18 cellular contexts compared by ENCODE assay signal in the genomic region with DNA sequence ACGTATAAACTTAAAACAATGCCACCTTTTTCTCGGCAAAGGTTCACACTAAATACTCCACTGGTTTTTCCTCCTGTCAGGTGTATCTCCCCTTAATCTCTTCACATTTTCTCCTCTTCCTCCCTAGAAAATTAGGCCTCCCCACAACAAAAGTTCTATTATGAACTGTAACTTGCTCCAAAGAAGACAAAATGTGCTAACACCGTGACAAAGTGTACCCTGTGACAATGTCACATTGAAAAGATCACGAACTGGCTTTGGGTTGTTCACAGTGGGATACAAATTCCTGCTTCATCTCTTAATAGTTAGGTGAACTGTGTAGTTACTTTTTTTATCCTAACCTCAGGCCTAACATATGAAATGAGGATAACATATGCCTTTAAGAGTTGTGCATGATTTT. TPM values are rescaled to one million over a fixed set of nuclear protein-coding genes. Genes with fewer than 3 reads are reported as not detected.
A peak's percentile ranks its signal among the peaks of the same experiment; 100 is the strongest.
DNase-seq lines count a peak whose midpoint lies in the region; ATAC-seq, FAIRE-seq and TF ChIP-seq lines count a peak whose summit lies in the region.
"Had no signal": no experiment of that assay in that cellular context is flagged by ENCODE, and none has a peak within 500 bp of the region (broad histone marks: within the 10 kb centered on the region; RNA-seq: fewer than 3 reads in every experiment).

No MANE protein-coding gene starts in this region.

- peak overlapping the region; percentile 76 for H3K27ac Mint-ChIP-seq in activated T-cell treated with anti-CD3 and anti-CD28 coated beads, Interleukin-2, amount 50 U/mL, for 72 hours
- H3K27ac Mint-ChIP-seq in activated T-cell treated with anti-CD3 and anti-CD28 coated beads, Interleukin-2, amount 50 U/mL, for 24 hours = no peak overlapping the region
- H3K27ac Mint-ChIP-seq in nephron progenitor cell = peak overlapping the region; percentile 37
- H3K27ac Mint-ChIP-seq: dendritic cell treated with granulocyte-macrophage colony-stimulating factor and Interleukin-4, amounts not matched to agents 40 ng/mL and 50 ng/mL, for 4 days; stimulated activated effector memory CD8-positive, alpha-beta T cell treated with anti-CD3 and anti-CD28 coated beads, Interleukin-12 subunit alpha, Interleukin-12 subunit beta, amount 100 ng/mL, for 72 hours had no signal

- no peak overlapping the region for H4K91ac ChIP-seq in IMR-90 (ENCODE audit: insufficient read depth, low read depth, low read length)

- H3K4me3 ChIP-seq in IMR-90 (ENCODE audit: insufficient read depth, low read depth, low read length) (no peak overlapping the region), GM12878 (peak overlapping the region; percentile 32; the same call in 1 of the 2 replicates), gastroesophageal sphincter (no peak overlapping the region)
- H3K4me3 ChIP-seq: ascending aorta, lower lobe of right lung, vagina had no signal

- no peak overlapping the region for H2BK120ac ChIP-seq in IMR-90 (ENCODE audit: low read depth, low read length)

- intact Hi-C loops in IMR-90 (cut with micrococcal nuclease) = no loop called here
- intact Hi-C loops in GM12878 (cut with micrococcal nuclease; ENCODE audit: unreplicated experiment) = no loop called here

- no peak overlapping the region for H2AK5ac ChIP-seq in IMR-90 (ENCODE audit: low read depth, low read length)

- H3K36me3 Mint-ChIP-seq in activated T-cell treated with anti-CD3 and anti-CD28 coated beads, Interleukin-2, amount 50 U/mL, for 72 hours (ENCODE audit: insufficient read depth in 2 of 2) = peaks cover 4 to 25% of the 10 kb centered on the region in 2 donors
- peaks cover 79% of the 10 kb centered on the region for H3K36me3 Mint-ChIP-seq in activated T-cell treated with anti-CD3 and anti-CD28 coated beads, Interleukin-2, amount 50 U/mL, for 24 hours (ENCODE audit: low read depth)
- H3K36me3 Mint-ChIP-seq in nephron progenitor cell (ENCODE audit: low read depth) = peaks cover 63% of the 10 kb centered on the region

- no peak overlapping the region for H3K4me2 ChIP-seq in IMR-90 (ENCODE audit: low read depth, low read length)
- peak overlapping the region; percentile 46 for H3K4me2 ChIP-seq in GM12878 (ENCODE audit: control insufficient read depth, insufficient read depth)

- peak overlapping the region; percentile 21; the same call in 1 of the 2 replicates for H3K23ac ChIP-seq in IMR-90 (ENCODE audit: low read depth, low read length)

- peaks cover 12% of the 10 kb centered on the region for H3K9me1 ChIP-seq in IMR-90 (ENCODE audit: insufficient read depth, low read length)

- H3K36me3 ChIP-seq in IMR-90 (ENCODE audit: control insufficient read depth, insufficient read depth, low read length) = peaks cover 4% of the 10 kb centered on the region
- peaks cover 0 to 17% of the 10 kb centered on the region in 2 experiments; a peak in 2 of 4 replicates for H3K36me3 ChIP-seq in GM12878 (ENCODE audit: control insufficient read depth in 2 of 2, insufficient read depth in 2 of 2, low read length in 1 of 2)
- peaks cover 0 to 9% of the 10 kb centered on the region in 2 donors for H3K36me3 ChIP-seq in gastroesophageal sphincter
- H3K36me3 ChIP-seq: ascending aorta, lower lobe of right lung, neutrophil, vagina had no signal

- SMC1A ChIA-PET in GM12878 (lab: Charles Lee; ENCODE audit: uncharacterized antibody, unreplicated experiment) = interaction anchor here (1.7 to 3.9 kb wide), 4 partner anchors 11 to 85 kb away, joined by 4 to 25 read pairs (median 14); no protein-coding TSS in a partner anchor

- in situ Hi-C loops in IMR-90 (cut with MboI; ENCODE audit: low sequenced_read_pairs) = no loop called here
- in situ Hi-C loops in GM12878 (cut with MboI) = no loop called here

- no peak overlapping the region for H3K56ac ChIP-seq in IMR-90 (ENCODE audit: extremely low read depth, insufficient read depth, low read length)

- peaks cover 3 to 44% of the 10 kb centered on the region in 2 experiments for H3K79me1 ChIP-seq in IMR-90 (ENCODE audit: low read depth in 1 of 2, low read length in 2 of 2)

- no peak for TF ChIP-seq POLR2A in IMR-90 (IDR thresholded peaks at IDR 0.05; ENCODE audit: low read depth, low read length)
- no peak for TF ChIP-seq POLR2A in GM12878 (IDR thresholded peaks at IDR 0.05; ENCODE audit: low read depth, low read length)
- no peak for TF ChIP-seq POLR2A in gastroesophageal sphincter (IDR thresholded peaks at IDR 0.05)

- no peak for DNase-seq in activated T-cell treated with anti-CD3 and anti-CD28 coated beads, Interleukin-2, amount 50 U/mL, for 72 hours
- DNase-seq in activated T-cell treated with anti-CD3 and anti-CD28 coated beads, Interleukin-2, amount 50 U/mL, for 24 hours = no peak
- no peak for DNase-seq in IMR-90
- DNase-seq in GM12878 (ENCODE audit: low read depth, low spot score) = no peak
- DNase-seq in nephron progenitor cell = no peak
- DNase-seq in foreskin keratinocyte = no peak
- DNase-seq: GDM1, lower lobe of right lung, NCI-H446, OCI-M1 had no signal

- no peak overlapping the region for H4K8ac ChIP-seq in IMR-90 (ENCODE audit: low read depth in 2 of 2, low read length in 2 of 2)

- no peak for ATAC-seq in activated T-cell treated with anti-CD3 and anti-CD28 coated beads, Interleukin-2, amount 50 U/mL, for 72 hours (replicated peaks in 1 of 2)
- ATAC-seq in IMR-90 (ENCODE audit: low read depth) = no peak
- no peak for ATAC-seq in GM12878
- ATAC-seq in GM19328 (IDR thresholded peaks at IDR 0.05; ENCODE audit: unreplicated experiment) = no peak
- ATAC-seq in foreskin keratinocyte = no peak
- no peak for ATAC-seq in gastroesophageal sphincter
- ATAC-seq: lower lobe of right lung; stimulated activated effector memory CD8-positive, alpha-beta T cell treated with anti-CD3 and anti-CD28 coated beads, Interleukin-12 subunit alpha, Interleukin-12 subunit beta, amount 100 ng/mL, for 72 hours had no signal

- no peak overlapping the region for H4K5ac ChIP-seq in IMR-90 (ENCODE audit: low read depth, low read length)

- H2BK15ac ChIP-seq in IMR-90 (ENCODE audit: low read depth, low read length) = no peak overlapping the region

- BruUV-seq in IMR-90 (replicated peaks; lab: Mats Ljungman, UMichigan) = no TSS peak
- BruUV-seq in GM12878 (replicated peaks; lab: Mats Ljungman, UMichigan) = no TSS peak

- no peak overlapping the region for H3K18ac ChIP-seq in IMR-90 (ENCODE audit: low read depth, low read length)

- WGBS in IMR-90 (ENCODE audit: extremely low coverage in 2 of 2, insufficient read length in 1 of 2), 2 experiments = 25% methylated on average over 2 of the region's 4 CpGs; no CpG with 5 or more reads in 1 of the 2 experiments
- 26% methylated on average over 4 of the region's 4 CpGs for WGBS in GM12878 (ENCODE audit: insufficient coverage, insufficient replicate concordance, low lambda C conversion rate, missing lambda C conversion rate)
- 44 to 53% methylated on average over 4 of the region's 4 CpGs for WGBS in gastroesophageal sphincter (ENCODE audit: low coverage in 1 of 2), 2 donors

- dilution Hi-C loops in IMR-90 (cut with HindIII; ENCODE audit: low sequenced_read_pairs, unreplicated experiment) = no loop called here

- TF ChIP-seq CTCF in IMR-90 (conservative IDR thresholded peaks at IDR 0.05; ENCODE audit: low read depth, low read length) = no peak
- TF ChIP-seq CTCF in GM12878 (IDR thresholded peaks at IDR 0.05 in 2 of 3, conservative IDR thresholded peaks at IDR 0.05 in 1 of 3; ENCODE audit: control insufficient read depth in 2 of 3, extremely low read depth in 1 of 3, insufficient read depth in 1 of 3, low read depth in 3 of 3, low read length in 3 of 3) = no peak
- TF ChIP-seq CTCF in nephron progenitor cell (IDR thresholded peaks at IDR 0.05) = no peak
- no peak for TF ChIP-seq CTCF in foreskin keratinocyte (conservative IDR thresholded peaks at IDR 0.05)
- TF ChIP-seq CTCF in gastroesophageal sphincter (IDR thresholded peaks at IDR 0.05) = no peak

- no peak overlapping the region for H2AK9ac ChIP-seq in IMR-90 (replicated peaks; ENCODE audit: low read depth, low read length, poor library complexity)

- no peak overlapping the region for H2BK20ac ChIP-seq in IMR-90 (ENCODE audit: low read depth, low read length)

- POLR2A ChIA-PET in IMR-90 (lab: Charles Lee; ENCODE audit: unreplicated experiment) (interaction anchor here (0.6 kb wide), 1 partner anchor 37 kb away, joined by 11 read pairs; no protein-coding TSS in a partner anchor), GM12878 (lab: Charles Lee) (interaction anchor here (0.8 to 1.0 kb wide), 2 partner anchors 11 to 13 kb away, joined by 3 read pairs; no protein-coding TSS in a partner anchor)

- CTCF ChIA-PET in IMR-90 (lab: Yijun Ruan, JAX) (interaction anchor here (0.9 kb wide), 1 partner anchor 17 kb away, joined by 3 read pairs; no protein-coding TSS in a partner anchor), GM12878 (lab: Yijun Ruan, JAX) (interaction anchor here (1.5 to 3.8 kb wide), 2 partner anchors 83 to 86 kb away, joined by 3 to 26 read pairs; no protein-coding TSS in a partner anchor)

- no peak overlapping the region for H3K4ac ChIP-seq in IMR-90 (ENCODE audit: low read depth, low read length)

- H3K4me1 Mint-ChIP-seq in activated T-cell treated with anti-CD3 and anti-CD28 coated beads, Interleukin-2, amount 50 U/mL, for 72 hours (ENCODE audit: low read depth) = peaks cover 72% of the 10 kb centered on the region
- peaks cover 68% of the 10 kb centered on the region for H3K4me1 Mint-ChIP-seq in activated T-cell treated with anti-CD3 and anti-CD28 coated beads, Interleukin-2, amount 50 U/mL, for 24 hours (ENCODE audit: low read depth)
- peaks cover 34% of the 10 kb centered on the region for H3K4me1 Mint-ChIP-seq in nephron progenitor cell

- H2BK5ac ChIP-seq in IMR-90 (ENCODE audit: low read depth, low read length, poor library complexity, severe bottlenecking) = no peak overlapping the region

- TF ChIP-seq EP300 in GM12878 (IDR thresholded peaks at IDR 0.05; ENCODE audit: borderline replicate concordance in 1 of 2, control insufficient read depth in 1 of 2, low read depth in 2 of 2, low read length in 2 of 2) = no peak
- TF ChIP-seq EP300 in gastroesophageal sphincter (IDR thresholded peaks at IDR 0.05) = no peak

- H3K4me1 ChIP-seq in IMR-90 (ENCODE audit: control insufficient read depth, insufficient read depth, low read length) (peaks cover 5% of the 10 kb centered on the region; the same call in 1 of the 2 replicates), GM12878 (ENCODE audit: control insufficient read depth, insufficient read depth, low read length) (peaks cover 5% of the 10 kb centered on the region), foreskin keratinocyte (peaks cover 11% of the 10 kb centered on the region), gastroesophageal sphincter (peaks cover 3 to 84% (median 16%) of the 10 kb centered on the region in 3 donors)

- no peak overlapping the region for H3K9ac ChIP-seq in IMR-90 (ENCODE audit: low read depth, low read length)
- no peak overlapping the region for H3K9ac ChIP-seq in GM12878 (ENCODE audit: control insufficient read depth, insufficient read depth, low read length)

- H4K20me1 ChIP-seq in IMR-90 (ENCODE audit: insufficient read depth, low read length) = peaks cover 84% of the 10 kb centered on the region
- H4K20me1 ChIP-seq in GM12878 (ENCODE audit: control insufficient read depth, insufficient read depth) = 0 out of 2 replicates have a peak, but pooled peaks cover 3% of the 10 kb centered on the region

- H3K27me3 Mint-ChIP-seq in activated T-cell treated with anti-CD3 and anti-CD28 coated beads, Interleukin-2, amount 50 U/mL, for 72 hours (ENCODE audit: low read depth) = no peaks in the 10 kb centered on the region
- no peaks in the 10 kb centered on the region for H3K27me3 Mint-ChIP-seq in activated T-cell treated with anti-CD3 and anti-CD28 coated beads, Interleukin-2, amount 50 U/mL, for 24 hours
- H3K27me3 Mint-ChIP-seq in nephron progenitor cell (ENCODE audit: low read depth, poor library complexity) = no peaks in the 10 kb centered on the region
- H3K27me3 Mint-ChIP-seq: dendritic cell treated with granulocyte-macrophage colony-stimulating factor and Interleukin-4, amounts not matched to agents 40 ng/mL and 50 ng/mL, for 4 days had no signal

- H3K9me3 Mint-ChIP-seq in activated T-cell treated with anti-CD3 and anti-CD28 coated beads, Interleukin-2, amount 50 U/mL, for 72 hours = no peaks in the 10 kb centered on the region
- no peaks in the 10 kb centered on the region for H3K9me3 Mint-ChIP-seq in activated T-cell treated with anti-CD3 and anti-CD28 coated beads, Interleukin-2, amount 50 U/mL, for 24 hours
- peaks cover 14% of the 10 kb centered on the region for H3K9me3 Mint-ChIP-seq in nephron progenitor cell
- H3K9me3 Mint-ChIP-seq: dendritic cell treated with granulocyte-macrophage colony-stimulating factor and Interleukin-4, amounts not matched to agents 40 ng/mL and 50 ng/mL, for 4 days; stimulated activated effector memory CD8-positive, alpha-beta T cell treated with anti-CD3 and anti-CD28 coated beads, Interleukin-12 subunit alpha, Interleukin-12 subunit beta, amount 100 ng/mL, for 72 hours had no signal

- FAIRE-seq in GM12878 (lab: Jason Lieb, UNC) = no peak
- FAIRE-seq: A204.1 had no signal

- H3K4me3 Mint-ChIP-seq in activated T-cell treated with anti-CD3 and anti-CD28 coated beads, Interleukin-2, amount 50 U/mL, for 72 hours = no peak overlapping the region
- no peak overlapping the region for H3K4me3 Mint-ChIP-seq in activated T-cell treated with anti-CD3 and anti-CD28 coated beads, Interleukin-2, amount 50 U/mL, for 24 hours
- H3K4me3 Mint-ChIP-seq in nephron progenitor cell = no peak overlapping the region
- H3K4me3 Mint-ChIP-seq: dendritic cell treated with granulocyte-macrophage colony-stimulating factor and Interleukin-4, amounts not matched to agents 40 ng/mL and 50 ng/mL, for 4 days; stimulated activated effector memory CD8-positive, alpha-beta T cell treated with anti-CD3 and anti-CD28 coated beads, Interleukin-12 subunit alpha, Interleukin-12 subunit beta, amount 100 ng/mL, for 72 hours had no signal

- H3K79me2 ChIP-seq in GM12878 (ENCODE audit: control insufficient read depth, insufficient read depth, low read length) = peaks cover 85% of the 10 kb centered on the region

- H3K27ac ChIP-seq in IMR-90 (ENCODE audit: insufficient read depth, low read length) = no peak overlapping the region
- no peak overlapping the region for H3K27ac ChIP-seq in GM12878 (ENCODE audit: control insufficient read depth, insufficient read depth)
- H3K27ac ChIP-seq in foreskin keratinocyte = no peak overlapping the region
- no peak overlapping the region for H3K27ac ChIP-seq in gastroesophageal sphincter
- H3K27ac ChIP-seq: ascending aorta, lower lobe of right lung, neutrophil, vagina had no signal

- H3K9me3 ChIP-seq in IMR-90 (ENCODE audit: control insufficient read depth, insufficient read depth, low read length) (no peaks in the 10 kb centered on the region), GM12878 (replicated peaks; ENCODE audit: control insufficient read depth, insufficient read depth, low read length) (no peaks in the 10 kb centered on the region), gastroesophageal sphincter (no peaks in the 10 kb centered on the region)
- H3K9me3 ChIP-seq: ascending aorta, lower lobe of right lung, neutrophil, vagina had no signal

- H3K27me3 ChIP-seq in IMR-90 (ENCODE audit: control insufficient read depth, insufficient read depth, low read length) (no peaks in the 10 kb centered on the region), GM12878 (replicated peaks in 1 of 2; ENCODE audit: control insufficient read depth in 2 of 2, insufficient read depth in 2 of 2, low read length in 1 of 2) (no peaks in the 10 kb centered on the region), foreskin keratinocyte (no peaks in the 10 kb centered on the region), gastroesophageal sphincter (no peaks in the 10 kb centered on the region)
- H3K27me3 ChIP-seq: ascending aorta, neutrophil, vagina had no signal

- TF ChIP-seq RAD21 in IMR-90 (IDR thresholded peaks at IDR 0.05; ENCODE audit: low read length) (no peak), GM12878 (IDR thresholded peaks at IDR 0.05; ENCODE audit: insufficient read depth, low read depth, low read length) (no peak)

- no peak overlapping the region for H2AFZ ChIP-seq in IMR-90 (replicated peaks; ENCODE audit: low read length, poor library complexity)
- no peak overlapping the region for H2AFZ ChIP-seq in GM12878 (ENCODE audit: control insufficient read depth, low read depth, low read length)

- RAD21 ChIA-PET in GM12878 (lab: Charles Lee; ENCODE audit: unreplicated experiment) = interaction anchor here (1.4 to 1.7 kb wide), 2 partner anchors 32 to 156 kb away, joined by 4 to 6 read pairs; no protein-coding TSS in a partner anchor

- H3K14ac ChIP-seq in IMR-90 (replicated peaks; ENCODE audit: low read depth, low read length) = no peak overlapping the region

RNA-seq across cellular contexts. Expression of gene NUCKS1, which starts 6.0 kb away (rescaled TPM):
- 100 to 1,000 TPM; 192 to 257 TPM for total RNA-seq in activated T-cell treated with anti-CD3 and anti-CD28 coated beads, Interleukin-2, amount 50 U/mL, for 72 hours
- total RNA-seq in IMR-90 (2012; rRNA removed) = 103 and 179 TPM in 2 replicates
- 29.0 and 37.9 TPM in 2 replicates for polyA plus RNA-seq in IMR-90 (2012; rRNA removed)
- polyA plus RNA-seq in IMR-90 (2012; cell fraction: cytosol; rRNA removed) = 6.9 and 7.8 TPM in 2 replicates
- polyA plus RNA-seq in IMR-90 (2012; cell fraction: nucleus; rRNA removed; ENCODE audit: low replicate concordance) = 1.9 and 13.9 TPM in 2 replicates
- total RNA-seq in GM12878 (2013; cell fraction: nucleolus; rRNA removed) = 43.7 and 102 TPM in 2 replicates
- total RNA-seq in GM12878 (2014; rRNA removed) = 55.4 and 81.8 TPM in 2 replicates
- 127 and 135 TPM in 2 replicates for total RNA-seq in GM12878 (2014; rRNA removed; fragmentation: Illumina TruSeq; extraction: Trizol)
- 126 and 133 TPM in 2 replicates for total RNA-seq in GM12878 (2021)
- polyA plus RNA-seq in GM12878 (2011; ENCODE audit: low read depth) = 21.8 TPM
- 68.3 and 124 TPM in 2 replicates for polyA plus RNA-seq in GM12878 (2011; rRNA removed)
- polyA plus RNA-seq in GM12878 (2011; cell fraction: cytosol; rRNA removed) = 25.5 and 27.9 TPM in 2 replicates
- polyA plus RNA-seq in GM12878 (2011; cell fraction: nucleus; rRNA removed) = 14.5 and 18.7 TPM in 2 replicates
- 39.6 and 47.4 TPM in 2 replicates for polyA plus RNA-seq in GM12878 (2012)
- 98.4 and 130 TPM in 2 replicates for polyA plus RNA-seq in GM12878 (2014; fragmentation: Illumina TruSeq; extraction: Trizol)
- 10 to 100 TPM; 40.5 to 41.7 TPM for polyA plus RNA-seq in GM12878 (2014; fragmentation: Nextera tagmentation; extraction: Ambion mirVana)
- 47.3 and 60.3 TPM in 2 replicates for polyA plus RNA-seq in GM12878 (2014; rRNA removed)
- 10 to 100 TPM; 53.5 to 55.7 TPM for polyA plus RNA-seq in GM12878 (2016; fragmentation: Nextera tagmentation; extraction: Ambion mirVana)
- 63.1 and 97.2 TPM in 2 replicates for polyA minus RNA-seq in GM12878 (2011; rRNA and poly(A)+ RNA removed)
- 28.1 and 33.3 TPM in 2 replicates for polyA minus RNA-seq in GM12878 (2011; cell fraction: cytosol; rRNA and poly(A)+ RNA removed)
- 29.3 and 34.8 TPM in 2 replicates for polyA minus RNA-seq in GM12878 (2011; cell fraction: nucleus; rRNA and poly(A)+ RNA removed)
- total RNA-seq in foreskin keratinocyte = 143 and 159 TPM in 2 replicates
- 89.3 and 113 TPM in 2 replicates for polyA plus RNA-seq in foreskin keratinocyte
- total RNA-seq in gastroesophageal sphincter = 100 to 1,000 TPM; 130 to 180 (median 138) TPM

RNA-seq across cellular contexts. Expression of gene RAB29, which starts 31.3 kb away (rescaled TPM):
- 10 to 100 TPM; 41.5 to 60.5 TPM for total RNA-seq in activated T-cell treated with anti-CD3 and anti-CD28 coated beads, Interleukin-2, amount 50 U/mL, for 72 hours
- 5.8 and 7.3 TPM in 2 replicates for total RNA-seq in IMR-90 (2012; rRNA removed)
- 4.4 and 5.7 TPM in 2 replicates for polyA plus RNA-seq in IMR-90 (2012; rRNA removed)
- polyA plus RNA-seq in IMR-90 (2012; cell fraction: cytosol; rRNA removed) = 2.5 and 3.8 TPM in 2 replicates
- polyA plus RNA-seq in IMR-90 (2012; cell fraction: nucleus; rRNA removed; ENCODE audit: low replicate concordance) = 2.8 and 6.3 TPM in 2 replicates
- total RNA-seq in GM12878 (2013; cell fraction: nucleolus; rRNA removed) = 52.7 and 57.1 TPM in 2 replicates
- 11.7 and 15.9 TPM in 2 replicates for total RNA-seq in GM12878 (2014; rRNA removed)
- 16.8 and 18.0 TPM in 2 replicates for total RNA-seq in GM12878 (2014; rRNA removed; fragmentation: Illumina TruSeq; extraction: Trizol)
- total RNA-seq in GM12878 (2021) = 12.5 TPM in 2 replicates
- 8.1 TPM for polyA plus RNA-seq in GM12878 (2011; ENCODE audit: low read depth)
- polyA plus RNA-seq in GM12878 (2011; rRNA removed) = 74.5 and 75.5 TPM in 2 replicates
- polyA plus RNA-seq in GM12878 (2011; cell fraction: cytosol; rRNA removed) = 65.7 and 79.1 TPM in 2 replicates
- 22.2 and 26.9 TPM in 2 replicates for polyA plus RNA-seq in GM12878 (2011; cell fraction: nucleus; rRNA removed)
- polyA plus RNA-seq in GM12878 (2012) = 13.3 and 14.9 TPM in 2 replicates
- 20.5 and 22.6 TPM in 2 replicates for polyA plus RNA-seq in GM12878 (2014; fragmentation: Illumina TruSeq; extraction: Trizol)
- polyA plus RNA-seq in GM12878 (2014; fragmentation: Nextera tagmentation; extraction: Ambion mirVana) = 10 to 100 TPM; 12.6 to 16.2 TPM
- polyA plus RNA-seq in GM12878 (2014; rRNA removed) = 15.7 and 15.8 TPM in 2 replicates
- polyA plus RNA-seq in GM12878 (2016; fragmentation: Nextera tagmentation; extraction: Ambion mirVana) = 10 to 100 TPM; 13.7 to 14.2 TPM
- 49.7 and 57.1 TPM in 2 replicates for polyA minus RNA-seq in GM12878 (2011; rRNA and poly(A)+ RNA removed)
- 19.2 and 22.4 TPM in 2 replicates for polyA minus RNA-seq in GM12878 (2011; cell fraction: cytosol; rRNA and poly(A)+ RNA removed)
- 15.2 and 23.0 TPM in 2 replicates for polyA minus RNA-seq in GM12878 (2011; cell fraction: nucleus; rRNA and poly(A)+ RNA removed)
- 25.2 and 26.4 TPM in 2 replicates for total RNA-seq in foreskin keratinocyte
- polyA plus RNA-seq in foreskin keratinocyte = 11.4 and 12.6 TPM in 2 replicates
- 10 to 100 TPM; 17.0 to 74.8 (median 43.4) TPM for total RNA-seq in gastroesophageal sphincter
